ENCODE assay signal across 8 cellular contexts in genomic region chr6:21935561-21936028, GRCh38.
DNase-seq lines count a peak whose midpoint lies in the region; ATAC-seq and TF ChIP-seq lines count a peak whose summit lies in the region.

No MANE protein-coding gene starts in this region.

- H2BK12ac ChIP-seq in H9 (ENCODE audit: insufficient read length, low read depth, low read length), result no peak overlapping the region

- no peaks in the 10 kb centered on the region for H3K36me3 ChIP-seq in PC-3 (ENCODE audit: low read depth, low read length)

- no peaks in the 10 kb centered on the region for H3F3A ChIP-seq in PC-3 (ENCODE audit: low read length, unreplicated experiment)

- intact Hi-C loops in PC-3 (cut with micrococcal nuclease), result no loop called here

- H3K27me3 Mint-ChIP-seq in H9 (ENCODE audit: low read depth), result no peaks in the 10 kb centered on the region

- POLR2A ChIA-PET in PC-3 (lab: Charles Lee; ENCODE audit: unreplicated experiment), result no interaction called here

- CTCF ChIA-PET in PC-3 (lab: Charles Lee), result no interaction called here

- H3K4me1 Mint-ChIP-seq in H9, result peaks cover 12% of the 10 kb centered on the region in 2 experiments

- no CpG with 5 or more reads among the region's 2 CpGs for WGBS in H9 (ENCODE audit: extremely low coverage, insufficient read length, low lambda C conversion rate)

- H3K27ac Mint-ChIP-seq in H9, result no peak overlapping the region

- no peak overlapping the region for H2AK5ac ChIP-seq in H9 (ENCODE audit: insufficient read length, low read length)

- no peak overlapping the region for H4K5ac ChIP-seq in H9 (ENCODE audit: insufficient read length, low read depth, low read length)

- no peaks in the 10 kb centered on the region for H4K20me1 ChIP-seq in H9 (ENCODE audit: control insufficient read depth, insufficient read depth, insufficient read length)
- no peaks in the 10 kb centered on the region for H4K20me1 ChIP-seq in PC-3 (ENCODE audit: low read length)

- H3K18ac ChIP-seq in H9 (ENCODE audit: insufficient read length, low read depth, low read length), result no peak overlapping the region

- H4K8ac ChIP-seq in H9 (replicated peaks; ENCODE audit: insufficient read length, low read depth, low read length), result no peak overlapping the region

- TF ChIP-seq CTCF in H9 (conservative IDR thresholded peaks at IDR 0.05) (peak; percentile 87), PC-3 (conservative IDR thresholded peaks at IDR 0.05; ENCODE audit: low read depth, low read length) (peak; percentile 89)

- peaks cover 7 to 10% of the 10 kb centered on the region in 2 experiments; a peak in 4 of 5 replicates for H3K9me3 Mint-ChIP-seq in H9

- no peak overlapping the region for H3K23ac ChIP-seq in H9 (ENCODE audit: insufficient read length, low read depth, low read length)

- no peak overlapping the region for H3K14ac ChIP-seq in H9 (ENCODE audit: insufficient read depth, low read length)

- H2AFZ ChIP-seq in H9 (ENCODE audit: low read length) (no peak overlapping the region), PC-3 (ENCODE audit: low read length) (no peak overlapping the region)

- H3K27me3 ChIP-seq in H9 (ENCODE audit: insufficient read depth, low read length), result no peaks in the 10 kb centered on the region
- no peaks in the 10 kb centered on the region for H3K27me3 ChIP-seq in PC-3 (ENCODE audit: low read length)

- no TSS peak for BruUV-seq in PC-3 (replicated peaks; lab: Mats Ljungman, UMichigan)

- H3K4me3 Mint-ChIP-seq in H9, result no peak overlapping the region

- H3K23me2 ChIP-seq in H9 (ENCODE audit: insufficient read length, low read depth, low read length, poor library complexity, severe bottlenecking), result no peaks in the 10 kb centered on the region

- no peak overlapping the region for H3K4ac ChIP-seq in H9 (ENCODE audit: low read depth, low read length)

- H2BK5ac ChIP-seq in H9 (ENCODE audit: insufficient read length, low read length), result no peak overlapping the region

- ATAC-seq in PC-3 (peak; percentile 48; the same call in 1 of the 2 replicates), GM21723 (IDR thresholded peaks at IDR 0.05; ENCODE audit: unreplicated experiment) (no peak)

- no peak overlapping the region for H3T11ph ChIP-seq in H9 (ENCODE audit: low read length)

- peaks cover 12 to 21% (median 13%) of the 10 kb centered on the region in 3 experiments for H3K36me3 Mint-ChIP-seq in H9 (ENCODE audit: insufficient read depth in 1 of 3, low read depth in 3 of 3)

- H2BK15ac ChIP-seq in H9 (ENCODE audit: low read depth, low read length), result no peak overlapping the region

- no peaks in the 10 kb centered on the region for H3K79me1 ChIP-seq in H9 (ENCODE audit: insufficient read depth, low read depth, low read length, poor library complexity, severe bottlenecking)

- H3K4me2 ChIP-seq in H9 (ENCODE audit: insufficient read depth, insufficient read length, low read length) (no peak overlapping the region), PC-3 (ENCODE audit: low read length) (no peak overlapping the region)

- H3K56ac ChIP-seq in H9 (ENCODE audit: insufficient read length, low read depth, low read length), result no peak overlapping the region

- DNase-seq in GM03348 (ENCODE audit: low spot score), result peak; percentile 38
- peak; percentile 64 for DNase-seq in H9
- DNase-seq in PC-3, result peak; percentile 69
- DNase-seq in fibroblast of peridontal ligament (ENCODE audit: extremely low read depth), result peak; percentile 94
- DNase-seq in stimulated activated CD8-positive, alpha-beta memory T cell treated with anti-CD3 and anti-CD28 coated beads, Interleukin-4, amount 100 ng/mL, for 48 hours, result peak; percentile 33
- no peak for DNase-seq in C1 segment of cervical spinal cord (lab: John Stamatoyannopoulos, UW)
- no peak for DNase-seq in NCI-H1694 (lab: John Stamatoyannopoulos, UW)

- H3K79me2 ChIP-seq in H9 (ENCODE audit: insufficient read depth, low read length), result no peaks in the 10 kb centered on the region
- H3K79me2 ChIP-seq in PC-3 (ENCODE audit: low read length), result no peaks in the 10 kb centered on the region

- H3K4me1 ChIP-seq in H9 (ENCODE audit: insufficient read depth, low read length) (peaks cover 5% of the 10 kb centered on the region), PC-3 (ENCODE audit: insufficient read depth, low read length) (no peaks in the 10 kb centered on the region)

- H3K4me3 ChIP-seq in PC-3 (ENCODE audit: low read length), result no peak overlapping the region

- H2BK20ac ChIP-seq in H9 (ENCODE audit: low read depth, low read length, poor library complexity, severe bottlenecking), result no peak overlapping the region

- H3K9me2 ChIP-seq in PC-3 (replicated peaks; ENCODE audit: low read length), result no peaks in the 10 kb centered on the region

- H2BK120ac ChIP-seq in H9 (ENCODE audit: low read depth, low read length, poor library complexity, severe bottlenecking), result no peak overlapping the region

- no peaks in the 10 kb centered on the region for H3K9me3 ChIP-seq in H9 (ENCODE audit: control insufficient read depth, low read depth, low read length)
- no peaks in the 10 kb centered on the region for H3K9me3 ChIP-seq in PC-3 (ENCODE audit: low read length)

- H4K91ac ChIP-seq in H9 (ENCODE audit: insufficient read length, low read depth, low read length), result no peak overlapping the region

- H3K27ac ChIP-seq in H9 (ENCODE audit: insufficient read length, low read depth, low read length) (no peak overlapping the region), PC-3 (ENCODE audit: low read length) (no peak overlapping the region)

- H3K9ac ChIP-seq in H9 (ENCODE audit: extremely low read depth, insufficient read length, low read length) (no peak overlapping the region), PC-3 (ENCODE audit: low read length) (no peak overlapping the region)

Comparison
In these comparisons a context has a peak if more than half of its experiments do, and no peak if none do; other contexts are left out.
1. DNase-seq: peak in GM03348 (single experiment), H9 (single experiment), PC-3 (single experiment), fibroblast of peridontal ligament (single experiment) and stimulated activated CD8-positive, alpha-beta memory T cell treated with anti-CD3 and anti-CD28 coated beads, Interleukin-4, amount 100 ng/mL, for 48 hours (single experiment); none in C1 segment of cervical spinal cord (0 of 14) and NCI-H1694 (single experiment).